In genomic region chr2:62287895-62288589, GRCh38 we compare ENCODE assay signal across 9 cellular contexts.
DNase-seq lines count a peak whose midpoint lies in the region; ATAC-seq lines count a peak whose summit lies in the region.
"Had no signal": no experiment of that assay in that cellular context is flagged by ENCODE, and none has a peak within 500 bp of the region (broad histone marks: within the 10 kb centered on the region; RNA-seq: fewer than 3 reads in every experiment).

No MANE protein-coding gene starts in this region.

- 0% methylated on average over 1 of the region's 1 CpG for WGBS in right cardiac atrium

- intact Hi-C loops in right cardiac atrium (cut with DNase I), result no loop called here

- H3K4me3 ChIP-seq in right cardiac atrium (ENCODE audit: low read length), result no peak overlapping the region

- H3K27me3 ChIP-seq in right cardiac atrium (ENCODE audit: control insufficient read depth, insufficient read depth), result no peaks in the 10 kb centered on the region

- H3K9me3 Mint-ChIP-seq in activated T-cell treated with anti-CD3 and anti-CD28 coated beads, Interleukin-2, amount 50 U/mL, for 24 hours, result peaks cover 4% of the 10 kb centered on the region

- H3K4me1 ChIP-seq in right cardiac atrium (ENCODE audit: control insufficient read depth, insufficient read depth, low read length), result peaks cover 9% of the 10 kb centered on the region

- H3K9me3 ChIP-seq in right cardiac atrium (ENCODE audit: control insufficient read depth, low read length), result no peaks in the 10 kb centered on the region

- H3K27ac Mint-ChIP-seq in activated T-cell treated with anti-CD3 and anti-CD28 coated beads, Interleukin-2, amount 50 U/mL, for 24 hours, result peak overlapping the region; percentile 53

- H3K27me3 Mint-ChIP-seq in activated T-cell treated with anti-CD3 and anti-CD28 coated beads, Interleukin-2, amount 50 U/mL, for 24 hours, result no peaks in the 10 kb centered on the region

- H3K4me1 Mint-ChIP-seq in activated T-cell treated with anti-CD3 and anti-CD28 coated beads, Interleukin-2, amount 50 U/mL, for 24 hours (ENCODE audit: low read depth), result peaks cover 16% of the 10 kb centered on the region

- H3K4me3 Mint-ChIP-seq in activated T-cell treated with anti-CD3 and anti-CD28 coated beads, Interleukin-2, amount 50 U/mL, for 24 hours, result no peak overlapping the region

- H3K27ac ChIP-seq in right cardiac atrium (ENCODE audit: low read length), result peak overlapping the region; percentile 21
- H3K27ac ChIP-seq: C4-2B had no signal

- H3K36me3 Mint-ChIP-seq in activated T-cell treated with anti-CD3 and anti-CD28 coated beads, Interleukin-2, amount 50 U/mL, for 24 hours (ENCODE audit: low read depth), result no peaks in the 10 kb centered on the region

- DNase-seq in stimulated activated CD4-positive, alpha-beta T cell treated with anti-CD3 and anti-CD28 coated beads, Interleukin-12 subunit alpha, Interleukin-12 subunit beta, amount 100 ng/mL, for 48 hours (ENCODE audit: low read depth in 2 of 3, low spot score in 1 of 3), result peak in 2 of 3 donors; percentile 43 to 48
- DNase-seq in stimulated activated CD4-positive, alpha-beta T cell treated with anti-CD3 and anti-CD28 coated beads, Interleukin-12 subunit alpha, Interleukin-12 subunit beta, amount 100 ng/mL, for 4 hours, result no peak
- DNase-seq in NCI-H345 (lab: John Stamatoyannopoulos, UW), result peak; percentile 97
- peak; percentile 56 for DNase-seq in activated T-cell treated with anti-CD3 and anti-CD28 coated beads, Interleukin-2, amount 50 U/mL, for 24 hours
- DNase-seq in right cardiac atrium, result peak; percentile 82 to 93 (median 88)
- peak; percentile 83 for DNase-seq in stimulated activated naive CD8-positive, alpha-beta T cell treated with anti-CD3 and anti-CD28 coated beads, Interleukin-15, Interleukin-2, amounts not matched to agents 100 U/mL and 50 U/mL, for 24 hours
- no peak for DNase-seq in NCI-H526 treated with DMSO at 0.1 percent for 48 hours (lab: John Stamatoyannopoulos, UW)

- ATAC-seq in HG03442 (IDR thresholded peaks at IDR 0.05; ENCODE audit: unreplicated experiment) (peak; percentile 67), right cardiac atrium (peak; percentile 79 to 85)
- peak; percentile 95 for ATAC-seq in stimulated activated naive CD8-positive, alpha-beta T cell treated with anti-CD3 and anti-CD28 coated beads, Interleukin-15, Interleukin-2, amounts not matched to agents 100 U/mL and 50 U/mL, for 24 hours

Comparison
In these comparisons a context has a peak if more than half of its experiments do, and no peak if none do; other contexts are left out.
1. DNase-seq: peak in stimulated activated CD4-positive, alpha-beta T cell treated with anti-CD3 and anti-CD28 coated beads, Interleukin-12 subunit alpha, Interleukin-12 subunit beta, amount 100 ng/mL, for 48 hours (2 of 3), NCI-H345 (single experiment), activated T-cell treated with anti-CD3 and anti-CD28 coated beads, Interleukin-2, amount 50 U/mL, for 24 hours (single experiment), right cardiac atrium (3 of 3) and stimulated activated naive CD8-positive, alpha-beta T cell treated with anti-CD3 and anti-CD28 coated beads, Interleukin-15, Interleukin-2, amounts not matched to agents 100 U/mL and 50 U/mL, for 24 hours (single experiment); none in stimulated activated CD4-positive, alpha-beta T cell treated with anti-CD3 and anti-CD28 coated beads, Interleukin-12 subunit alpha, Interleukin-12 subunit beta, amount 100 ng/mL, for 4 hours (single experiment) and NCI-H526 treated with DMSO at 0.1 percent for 48 hours (single experiment).
2. Peak in every context shown above with its lines, with median percentiles within 50 percentile points of each other: ATAC-seq.